14 cellular contexts compared by ENCODE assay signal in genomic region chr20:1935696-1936366, GRCh38. TPM values are rescaled to one million over a fixed set of nuclear protein-coding genes. Genes with fewer than 3 reads are reported as not detected.
A peak's percentile ranks its signal among the peaks of the same experiment; 100 is the strongest.
DNase-seq lines count a peak whose midpoint lies in the region; ATAC-seq, FAIRE-seq and TF ChIP-seq lines count a peak whose summit lies in the region.
"Had no signal": no experiment of that assay in that cellular context is flagged by ENCODE, and none has a peak within 500 bp of the region (broad histone marks: within the 10 kb centered on the region; RNA-seq: fewer than 3 reads in every experiment).

No MANE protein-coding gene starts in this region.

- no TSS peak for BruUV-seq in A673 (replicated peaks; lab: Mats Ljungman, UMichigan)

- no peak overlapping the region for H3K23ac ChIP-seq in H1 (ENCODE audit: insufficient read length)

- peak overlapping the region; percentile 14 for H4K91ac ChIP-seq in H1 (replicated peaks; ENCODE audit: insufficient read length, low read length)

- TF ChIP-seq POLR2A in H1 (IDR thresholded peaks at IDR 0.05; ENCODE audit: control extremely low read depth in 1 of 2, low read depth in 2 of 2, low read length in 2 of 2): no peak

- H3K56ac ChIP-seq in H1 (replicated peaks; ENCODE audit: insufficient read length, low read depth, low read length): no peak overlapping the region

- TF ChIP-seq CTCF in H1 (IDR thresholded peaks at IDR 0.05; ENCODE audit: control extremely low read depth in 1 of 3, insufficient read depth in 1 of 3, low read depth in 1 of 3, low read length in 3 of 3): no peak
- TF ChIP-seq CTCF in A673 (conservative IDR thresholded peaks at IDR 0.05; ENCODE audit: low read depth, low read length): no peak
- TF ChIP-seq CTCF in GM10248 (IDR thresholded peaks at IDR 0.05; ENCODE audit: control extremely low read depth, extremely low read depth, low read depth, missing control alignments): no peak

- H3K9ac ChIP-seq in H1 (replicated peaks in 1 of 4; ENCODE audit: extremely low read depth in 1 of 4, low read depth in 3 of 4, low read length in 3 of 4) (no peak overlapping the region), stomach smooth muscle (ENCODE audit: low read length in 2 of 2) (peak overlapping the region in 1 of 2 donors; percentile 42)
- H3K9ac ChIP-seq: parathyroid adenoma had no signal

- H2BK120ac ChIP-seq in H1 (replicated peaks; ENCODE audit: low read depth, low read length): no peak overlapping the region

- H3K27me3 ChIP-seq in H1 (replicated peaks in 1 of 4; ENCODE audit: control insufficient read depth in 3 of 4, extremely low read depth in 1 of 4, insufficient read depth in 3 of 4, low read length in 3 of 4) (no peaks in the 10 kb centered on the region), stomach smooth muscle (ENCODE audit: control insufficient read depth in 1 of 2, insufficient read depth in 2 of 2, low read length in 2 of 2) (no peaks in the 10 kb centered on the region), A673 (replicated peaks; ENCODE audit: insufficient read depth, low read depth, low read length, poor library complexity) (no peaks in the 10 kb centered on the region)

- CTCF ChIA-PET in H1 (lab: Charles Lee; ENCODE audit: partially characterized antibody): interaction anchor here (0.9 to 1.5 kb wide), 7 partner anchors 16 to 237 kb away, joined by 3 to 5 read pairs (median 4); no protein-coding TSS in a partner anchor
- CTCF ChIA-PET in A673 (lab: Charles Lee): no interaction called here
- CTCF ChIA-PET in GM10248 (lab: Yijun Ruan, JAX): no interaction called here

- WGBS in H1 (ENCODE audit: extremely low coverage in 1 of 2, insufficient coverage in 1 of 2, insufficient read length in 1 of 2, insufficient replicate concordance in 2 of 2, low coverage in 1 of 2, low lambda C conversion rate in 2 of 2, missing lambda C conversion rate in 1 of 2), 2 experiments: 81% methylated on average over 14 of the region's 15 CpGs; no CpG with 5 or more reads in 1 of the 2 experiments

- H3K27ac ChIP-seq in H1 (ENCODE audit: low read depth, low read length): no peak overlapping the region
- peak overlapping the region; percentile 37 for H3K27ac ChIP-seq in stomach smooth muscle (ENCODE audit: low read length)
- H3K27ac ChIP-seq in A673 (ENCODE audit: low read depth, low read length, poor library complexity, severe bottlenecking): no peak overlapping the region
- H3K27ac ChIP-seq: epithelial cell of prostate, parathyroid adenoma had no signal

- H4K8ac ChIP-seq in H1 (ENCODE audit: extremely low read depth, insufficient read depth, low read length): no peak overlapping the region

- H3K4me1 ChIP-seq in H1 (replicated peaks in 1 of 4; ENCODE audit: control insufficient read depth in 3 of 4, insufficient read depth in 4 of 4, low read length in 3 of 4): no peaks in the 10 kb centered on the region
- peaks cover 24% of the 10 kb centered on the region for H3K4me1 ChIP-seq in stomach smooth muscle (ENCODE audit: control insufficient read depth, insufficient read depth, low read length)
- peaks cover 13% of the 10 kb centered on the region for H3K4me1 ChIP-seq in A673 (ENCODE audit: insufficient read depth, low read length, poor library complexity, severe bottlenecking)
- H3K4me1 ChIP-seq: parathyroid adenoma had no signal

- H3K9me3 ChIP-seq in H1 (ENCODE audit: insufficient read depth in 2 of 2, low read depth in 1 of 2, low read length in 1 of 2): no peaks in the 10 kb centered on the region
- no peaks in the 10 kb centered on the region for H3K9me3 ChIP-seq in stomach smooth muscle (ENCODE audit: control insufficient read depth in 2 of 2, low read length in 2 of 2)
- H3K9me3 ChIP-seq in A673 (ENCODE audit: low read depth, low read length, poor library complexity, severe bottlenecking): no peaks in the 10 kb centered on the region

- no peak overlapping the region for H2AFZ ChIP-seq in H1 (ENCODE audit: low read length)
- H2AFZ ChIP-seq: parathyroid adenoma had no signal

- H3K79me2 ChIP-seq in H1 (ENCODE audit: control insufficient read depth in 1 of 2, insufficient read depth in 2 of 2, low read length in 2 of 2): no peaks in the 10 kb centered on the region
- H3K79me2 ChIP-seq: parathyroid adenoma had no signal

- no peaks in the 10 kb centered on the region for H4K20me1 ChIP-seq in H1 (replicated peaks in 1 of 2; ENCODE audit: control insufficient read depth in 1 of 2, insufficient read depth in 2 of 2, low read length in 2 of 2)

- H3K36me3 ChIP-seq in H1 (ENCODE audit: control insufficient read depth in 2 of 4, insufficient read depth in 4 of 4, low read length in 3 of 4): no peaks in the 10 kb centered on the region
- peaks cover 2 to 11% of the 10 kb centered on the region in 2 donors for H3K36me3 ChIP-seq in stomach smooth muscle (ENCODE audit: control insufficient read depth in 2 of 2, insufficient read depth in 2 of 2, low read length in 2 of 2)
- H3K36me3 ChIP-seq in A673 (ENCODE audit: insufficient read depth, low read length, poor library complexity, severe bottlenecking): peaks cover 44% of the 10 kb centered on the region

- ATAC-seq in GM21526 (IDR thresholded peaks at IDR 0.05; ENCODE audit: low FRiP score, unreplicated experiment) (no peak), GM21529 (IDR thresholded peaks at IDR 0.05; ENCODE audit: unreplicated experiment) (no peak)

- H3K4ac ChIP-seq in H1 (replicated peaks; ENCODE audit: insufficient read length, low read depth, low read length): no peak overlapping the region

- no peak overlapping the region for H3K14ac ChIP-seq in H1 (ENCODE audit: insufficient read length)

- no peak overlapping the region for H2BK15ac ChIP-seq in H1 (ENCODE audit: low read length)

- H3K18ac ChIP-seq in H1 (ENCODE audit: extremely low read depth, low read length): no peak overlapping the region; the same call in 1 of the 2 replicates

- H2BK5ac ChIP-seq in H1 (ENCODE audit: low read depth, low read length): no peak overlapping the region

- no peak overlapping the region for H3K4me2 ChIP-seq in H1 (ENCODE audit: insufficient read depth in 1 of 2, low read depth in 2 of 2, low read length in 2 of 2)

- H3K79me1 ChIP-seq in H1 (ENCODE audit: low read depth, low read length): no peaks in the 10 kb centered on the region

- H2BK12ac ChIP-seq in H1 (ENCODE audit: low read depth, low read length): 0 out of 2 replicates have a peak overlapping the region, but pooled peaks have one; percentile 27

- H2BK20ac ChIP-seq in H1 (ENCODE audit: low read length): no peak overlapping the region

- FAIRE-seq in H1 (lab: Jason Lieb, UNC): no peak
- FAIRE-seq: D721Med had no signal

- no peak for TF ChIP-seq EP300 in H1 (IDR thresholded peaks at IDR 0.05; ENCODE audit: borderline replicate concordance in 1 of 2, low read depth in 2 of 2, low read length in 2 of 2)

- no peak for TF ChIP-seq RAD21 in H1 (IDR thresholded peaks at IDR 0.05 in 1 of 2, conservative IDR thresholded peaks at IDR 0.05 in 1 of 2; ENCODE audit: low read depth in 2 of 2, low read length in 2 of 2)

- H2AK5ac ChIP-seq in H1 (ENCODE audit: low read depth, low read length): 0 out of 2 replicates have a peak overlapping the region, but pooled peaks have one; percentile 39

- DNase-seq in SK-N-DZ (ENCODE audit: low spot score) (peak; percentile 52), H1 (ENCODE audit: low read depth in 1 of 2, low spot score in 2 of 2) (no peak), medulla oblongata (ENCODE audit: extremely low spot score) (peak; percentile 86), A673 (ENCODE audit: low spot score) (no peak), GM10248 (ENCODE audit: extremely low spot score) (no peak)
- DNase-seq: NCI-H1092 treated with DMSO at 0.1 percent for 48 hours had no signal

- POLR2A ChIA-PET in H1 (lab: Charles Lee; ENCODE audit: partially characterized antibody): interaction anchor here (1.9 kb wide), 1 partner anchor 11 kb away, joined by 5 read pairs; no protein-coding TSS in a partner anchor
- POLR2A ChIA-PET in A673 (lab: Charles Lee; ENCODE audit: low non-redundant PET): no interaction called here
- POLR2A ChIA-PET in GM10248 (lab: Yijun Ruan, JAX): no interaction called here

- no peak overlapping the region for H4K5ac ChIP-seq in H1 (ENCODE audit: insufficient read length, low read depth, low read length)

- no peaks in the 10 kb centered on the region for H3K23me2 ChIP-seq in H1 (ENCODE audit: low read depth, low read length)

- intact Hi-C loops in A673 (cut with micrococcal nuclease; ENCODE audit: unreplicated experiment): no loop called here

- H3K4me3 ChIP-seq in H1 (ENCODE audit: extremely low read depth in 1 of 4, insufficient read depth in 2 of 4, low read depth in 3 of 4, low read length in 4 of 4) (no peak overlapping the region), stomach smooth muscle (ENCODE audit: low read length in 2 of 2) (no peak overlapping the region), A673 (ENCODE audit: low read depth, low read length, poor library complexity, severe bottlenecking) (no peak overlapping the region)

RNA-seq across cellular contexts. Expression of gene SIRPA, which starts 40.6 kb away (rescaled TPM):
- 0.63 and 0.71 TPM in 2 replicates for polyA plus RNA-seq in SK-N-DZ (2014; cell fraction: cytosol; rRNA removed)
- 1.1 and 1.6 TPM in 2 replicates for polyA plus RNA-seq in SK-N-DZ (2014; cell fraction: nucleus; rRNA removed)
- total RNA-seq in H1 (2021; fragmentation: NEBNext Ultra II Directional; extraction: Animal tissue kit (Norgen Biotek cat#: 25700)): 4.3 and 4.4 TPM in 2 replicates
- polyA plus RNA-seq in H1 (2011; rRNA removed): 3.9 and 5.7 TPM in 2 replicates
- polyA plus RNA-seq in H1 (2011; cell fraction: cytosol; rRNA removed): 3.2 TPM
- polyA plus RNA-seq in H1 (2011; cell fraction: nucleus; rRNA removed): 6.7 TPM
- 4.9 to 6.1 TPM (median 5.2 TPM) in 4 replicates for polyA plus RNA-seq in H1 (2012, experiment 1 of 2)
- polyA plus RNA-seq in H1 (2012, experiment 2 of 2): 4.8 TPM
- 2.9 TPM for polyA plus RNA-seq in H1 (2013, experiment 1 of 2)
- polyA plus RNA-seq in H1 (2013, experiment 2 of 2): 3.1 TPM
- polyA minus RNA-seq in H1 (2011; rRNA and poly(A)+ RNA removed): 3.2 and 3.4 TPM in 2 replicates
- polyA minus RNA-seq in H1 (2011; cell fraction: cytosol; rRNA and poly(A)+ RNA removed): 3.3 TPM
- polyA minus RNA-seq in H1 (2011; cell fraction: nucleus; rRNA and poly(A)+ RNA removed): 3.0 TPM
- total RNA-seq in A673 (2021): 81.0 and 81.2 TPM in 2 replicates

RNA-seq across cellular contexts. Expression of gene PDYN, which starts 58.0 kb away (rescaled TPM):
- polyA plus RNA-seq in SK-N-DZ (2014; cell fraction: cytosol; rRNA removed): not detected in 2 replicates
- polyA plus RNA-seq in SK-N-DZ (2014; cell fraction: nucleus; rRNA removed): not detected in 2 replicates
- total RNA-seq in H1 (2021; fragmentation: NEBNext Ultra II Directional; extraction: Animal tissue kit (Norgen Biotek cat#: 25700)): 0.54 and 0.63 TPM in 2 replicates
- 0.46 and 0.60 TPM in 2 replicates for polyA plus RNA-seq in H1 (2011; rRNA removed)
- polyA plus RNA-seq in H1 (2011; cell fraction: cytosol; rRNA removed): 0.56 TPM
- 0.40 TPM for polyA plus RNA-seq in H1 (2011; cell fraction: nucleus; rRNA removed)
- 0.43 to 0.94 TPM (median 0.65 TPM) in 4 replicates for polyA plus RNA-seq in H1 (2012, experiment 1 of 2)
- polyA plus RNA-seq in H1 (2012, experiment 2 of 2): 0.35 TPM
- polyA plus RNA-seq in H1 (2013, experiment 1 of 2): 0.36 TPM
- polyA plus RNA-seq in H1 (2013, experiment 2 of 2): 0.53 TPM
- 0.41 and 0.71 TPM in 2 replicates for polyA minus RNA-seq in H1 (2011; rRNA and poly(A)+ RNA removed)
- 0.44 TPM for polyA minus RNA-seq in H1 (2011; cell fraction: cytosol; rRNA and poly(A)+ RNA removed)
- 0.60 TPM for polyA minus RNA-seq in H1 (2011; cell fraction: nucleus; rRNA and poly(A)+ RNA removed)
- total RNA-seq in A673 (2021): not detected in 2 replicates
- total RNA-seq: activated CD8-positive, alpha-beta memory T cell treated with anti-CD3 and anti-CD28 coated beads for 36 hours had no signal
- polyA plus RNA-seq: adipose tissue had no signal

Comparison
In these comparisons a context has a peak if more than half of its experiments do, and no peak if none do; other contexts are left out.
1. DNase-seq: peak in SK-N-DZ (single experiment) and medulla oblongata (single experiment); none in H1 (0 of 2), A673 (single experiment) and GM10248 (single experiment).
2. RNA of gene SIRPA, which starts 40.6 kb away (total RNA-seq): 81.0 to 81.2 TPM in A673; 4.3 to 4.4 TPM in H1; every median in the first group is over 10 times any median in the second.